ENCODE assay signal across 7 cellular contexts in the genomic region with DNA sequence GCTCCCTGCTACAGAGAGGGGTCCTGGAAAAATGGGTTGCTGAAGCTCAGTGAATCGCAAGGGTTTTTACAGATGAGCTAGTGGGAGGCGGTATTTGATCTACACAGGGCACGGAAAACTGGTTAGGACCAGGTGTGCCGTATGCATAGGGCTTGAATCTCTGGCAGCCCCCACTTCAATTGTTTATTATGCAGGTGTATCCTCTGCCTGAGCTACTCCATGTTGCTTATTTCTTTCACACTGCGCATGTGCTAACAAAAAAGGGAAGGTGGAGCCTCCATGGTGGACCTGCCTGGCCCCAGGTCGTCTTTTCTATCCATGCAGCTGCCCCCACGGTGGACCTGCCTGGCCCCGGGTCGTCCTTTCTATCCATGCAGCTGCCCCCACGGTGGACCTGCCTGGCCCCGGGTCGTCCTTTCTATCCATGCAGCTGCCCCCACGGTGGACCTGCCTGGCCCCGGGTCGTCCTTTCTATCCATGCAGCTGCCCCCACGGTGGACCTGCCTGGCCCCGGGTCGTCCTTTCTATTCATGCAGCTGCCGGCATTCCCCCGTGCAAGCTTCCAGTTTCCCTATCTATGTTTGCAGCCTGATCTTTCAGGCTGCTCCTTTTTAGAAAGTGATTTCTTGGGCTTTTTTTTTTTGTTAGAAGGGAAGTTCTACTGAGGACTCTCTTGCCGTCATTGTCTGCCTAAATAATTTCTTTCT. TPM values are rescaled to one million over a fixed set of nuclear protein-coding genes. Genes with fewer than 3 reads are reported as not detected.
A peak's percentile ranks its signal among the peaks of the same experiment; 100 is the strongest.
DNase-seq lines count a peak whose midpoint lies in the region; ATAC-seq and TF ChIP-seq lines count a peak whose summit lies in the region.
"Not testable (repeated sequence)": the region's sequence is repeated elsewhere in the genome, so short reads cannot be mapped to it uniquely, and the experiment has no call there.

No MANE protein-coding gene starts in this region.

- H2BK5ac ChIP-seq in neuronal stem cell (ENCODE audit: low read length): not testable (repeated sequence)

- peak overlapping the region; percentile 68 for H3K4me3 Mint-ChIP-seq in activated T-helper 17 cell treated with anti-CD3 and anti-CD28 coated beads, Interleukin-2, amount 50 U/mL, for 72 hours

- H3K23ac ChIP-seq in neuronal stem cell (ENCODE audit: low read depth, low read length, poor library complexity): not testable (repeated sequence)

- peak overlapping the region; percentile 28 for H3K27ac ChIP-seq in OCI-LY1 (ENCODE audit: low read depth, low read length, poor library complexity, severe bottlenecking)
- not testable (repeated sequence) for H3K27ac ChIP-seq in neuronal stem cell (replicated peaks; ENCODE audit: low read length)

- H4K91ac ChIP-seq in neuronal stem cell (ENCODE audit: low read depth, low read length, poor library complexity): not testable (repeated sequence)

- not testable (repeated sequence) for H3K36me3 ChIP-seq in OCI-LY1 (ENCODE audit: insufficient read depth, low read length); neuronal stem cell (replicated peaks in 1 of 2; ENCODE audit: control insufficient read depth in 2 of 2, insufficient read depth in 2 of 2, low read length in 2 of 2)

- DNase-seq in DMS53 treated with DMSO at 0.1 percent for 48 hours (lab: John Stamatoyannopoulos, UW; ENCODE audit: unreplicated experiment) (peak; percentile 46), NCI-H146 treated with DMSO at 0.1 percent for 48 hours (lab: John Stamatoyannopoulos, UW; ENCODE audit: unreplicated experiment) (peak; percentile 53)
- DNase-seq in activated CD4-positive, CD25-positive, alpha-beta regulatory T cell treated with anti-CD3 and anti-CD28 coated beads, Interleukin-2, amount 50 U/mL, for 72 hours: peak; percentile 37
- DNase-seq in neuronal stem cell (ENCODE audit: low spot score): not testable (repeated sequence)

- H2BK120ac ChIP-seq in neuronal stem cell (ENCODE audit: low read depth, low read length): not testable (repeated sequence)

- not testable (repeated sequence) for H3K27me3 Mint-ChIP-seq in activated T-helper 17 cell treated with anti-CD3 and anti-CD28 coated beads, Interleukin-2, amount 50 U/mL, for 72 hours

- not testable (repeated sequence) for H3K18ac ChIP-seq in neuronal stem cell (ENCODE audit: low read length)

- H3K14ac ChIP-seq in neuronal stem cell (ENCODE audit: low read length): not testable (repeated sequence)

- H3F3A ChIP-seq in OCI-LY1 (ENCODE audit: insufficient read depth, low read length): not testable (repeated sequence)

- not testable (repeated sequence) for H3K9me2 ChIP-seq in OCI-LY1 (ENCODE audit: low read depth, low read length)

- not testable (repeated sequence) for H4K8ac ChIP-seq in neuronal stem cell (ENCODE audit: low read depth, low read length)

- peak overlapping the region; percentile 38; the same call in 1 of the 2 replicates for H3K9ac ChIP-seq in OCI-LY1 (ENCODE audit: low read length)
- not testable (repeated sequence) for H3K9ac ChIP-seq in neuronal stem cell (ENCODE audit: low read depth, low read length, poor library complexity)

- not testable (repeated sequence) for H2AK5ac ChIP-seq in neuronal stem cell (ENCODE audit: low read depth, low read length)

- H3K4me1 ChIP-seq in OCI-LY1 (ENCODE audit: insufficient read depth, low read length, severe bottlenecking) (peaks cover 10% of the 10 kb centered on the region), neuronal stem cell (ENCODE audit: control insufficient read depth in 2 of 2, insufficient read depth in 1 of 2, low read depth in 1 of 2, low read length in 2 of 2) (peaks cover 5 to 11% of the 10 kb centered on the region in 2 donors)

- peak overlapping the region; percentile 51 for H3K4me3 ChIP-seq in OCI-LY1 (ENCODE audit: low read depth, low read length, poor library complexity, severe bottlenecking)
- H3K4me3 ChIP-seq in neuronal stem cell (ENCODE audit: low read length in 2 of 2): not testable (repeated sequence)

- ATAC-seq in activated T-helper 17 cell treated with anti-CD3 and anti-CD28 coated beads, Interleukin-2, amount 50 U/mL, for 72 hours (replicated peaks): peak; percentile 57
- ATAC-seq in esophagus mucosa: peak; percentile 17

- H3K4me2 ChIP-seq in OCI-LY1 (ENCODE audit: low read length): peak overlapping the region; percentile 57
- not testable (repeated sequence) for H3K4me2 ChIP-seq in neuronal stem cell (ENCODE audit: insufficient read depth, low read length, poor library complexity, severe bottlenecking)

- not testable (repeated sequence) for H3K9me3 ChIP-seq in OCI-LY1 (ENCODE audit: low read length); neuronal stem cell (replicated peaks in 1 of 2; ENCODE audit: control insufficient read depth in 2 of 2, insufficient read depth in 1 of 2, low read depth in 1 of 2, low read length in 2 of 2)

- H3K79me1 ChIP-seq in neuronal stem cell (ENCODE audit: low read depth, low read length): not testable (repeated sequence)

- not testable (repeated sequence) for H2BK12ac ChIP-seq in neuronal stem cell (ENCODE audit: low read length)

- H3K4ac ChIP-seq in neuronal stem cell (ENCODE audit: low read length): not testable (repeated sequence)

- no CpG with 5 or more reads among the region's 21 CpGs for WGBS in neuronal stem cell (ENCODE audit: extremely low coverage in 2 of 2, insufficient read length in 2 of 2, insufficient replicate concordance in 1 of 2), 2 donors

- not testable (repeated sequence) for H3K79me2 ChIP-seq in OCI-LY1 (ENCODE audit: insufficient read depth, low read length)

- H2AFZ ChIP-seq in OCI-LY1 (ENCODE audit: low read length) (peak overlapping the region; percentile 90), neuronal stem cell (ENCODE audit: low read length) (peak overlapping the region; percentile 28)

- H2BK15ac ChIP-seq in neuronal stem cell (ENCODE audit: low read length): not testable (repeated sequence)

- H3K36me3 Mint-ChIP-seq in activated T-helper 17 cell treated with anti-CD3 and anti-CD28 coated beads, Interleukin-2, amount 50 U/mL, for 72 hours (ENCODE audit: low read depth): not testable (repeated sequence)

- not testable (repeated sequence) for TF ChIP-seq CTCF in OCI-LY1 (IDR thresholded peaks at IDR 0.05; ENCODE audit: low read length)

- not testable (repeated sequence) for H3K4me1 Mint-ChIP-seq in activated T-helper 17 cell treated with anti-CD3 and anti-CD28 coated beads, Interleukin-2, amount 50 U/mL, for 72 hours

- not testable (repeated sequence) for H3K27me3 ChIP-seq in OCI-LY1 (ENCODE audit: insufficient read depth, low read length); neuronal stem cell (ENCODE audit: control insufficient read depth in 3 of 3, insufficient read depth in 3 of 3, low read depth in 1 of 3, low read length in 3 of 3)

- not testable (repeated sequence) for H3K9me3 Mint-ChIP-seq in activated T-helper 17 cell treated with anti-CD3 and anti-CD28 coated beads, Interleukin-2, amount 50 U/mL, for 72 hours

- H3K27ac Mint-ChIP-seq in activated T-helper 17 cell treated with anti-CD3 and anti-CD28 coated beads, Interleukin-2, amount 50 U/mL, for 72 hours: peak overlapping the region; percentile 75

- not testable (repeated sequence) for H4K20me1 ChIP-seq in OCI-LY1 (ENCODE audit: insufficient read depth, low read length)

RNA-seq across cellular contexts. Expression of gene TMC7, which starts 27.7 kb away (rescaled TPM):
- total RNA-seq in activated T-helper 17 cell treated with anti-CD3 and anti-CD28 coated beads, Interleukin-2, amount 50 U/mL, for 72 hours: not detected
- total RNA-seq in esophagus mucosa: 0.72 TPM
- polyA plus RNA-seq in neuronal stem cell (2013, experiment 1 of 2): 6.0 TPM
- 6.2 TPM for polyA plus RNA-seq in neuronal stem cell (2013, experiment 2 of 2)

RNA-seq across cellular contexts. Expression of gene SMG1, which starts 29.8 kb away (rescaled TPM):
- 100 to 1,000 TPM; 166 to 216 TPM for total RNA-seq in activated T-helper 17 cell treated with anti-CD3 and anti-CD28 coated beads, Interleukin-2, amount 50 U/mL, for 72 hours
- 49.5 TPM for total RNA-seq in esophagus mucosa
- 10.9 TPM for polyA plus RNA-seq in neuronal stem cell (2013, experiment 1 of 2)
- polyA plus RNA-seq in neuronal stem cell (2013, experiment 2 of 2): 12.0 TPM
